In the genomic region with DNA sequence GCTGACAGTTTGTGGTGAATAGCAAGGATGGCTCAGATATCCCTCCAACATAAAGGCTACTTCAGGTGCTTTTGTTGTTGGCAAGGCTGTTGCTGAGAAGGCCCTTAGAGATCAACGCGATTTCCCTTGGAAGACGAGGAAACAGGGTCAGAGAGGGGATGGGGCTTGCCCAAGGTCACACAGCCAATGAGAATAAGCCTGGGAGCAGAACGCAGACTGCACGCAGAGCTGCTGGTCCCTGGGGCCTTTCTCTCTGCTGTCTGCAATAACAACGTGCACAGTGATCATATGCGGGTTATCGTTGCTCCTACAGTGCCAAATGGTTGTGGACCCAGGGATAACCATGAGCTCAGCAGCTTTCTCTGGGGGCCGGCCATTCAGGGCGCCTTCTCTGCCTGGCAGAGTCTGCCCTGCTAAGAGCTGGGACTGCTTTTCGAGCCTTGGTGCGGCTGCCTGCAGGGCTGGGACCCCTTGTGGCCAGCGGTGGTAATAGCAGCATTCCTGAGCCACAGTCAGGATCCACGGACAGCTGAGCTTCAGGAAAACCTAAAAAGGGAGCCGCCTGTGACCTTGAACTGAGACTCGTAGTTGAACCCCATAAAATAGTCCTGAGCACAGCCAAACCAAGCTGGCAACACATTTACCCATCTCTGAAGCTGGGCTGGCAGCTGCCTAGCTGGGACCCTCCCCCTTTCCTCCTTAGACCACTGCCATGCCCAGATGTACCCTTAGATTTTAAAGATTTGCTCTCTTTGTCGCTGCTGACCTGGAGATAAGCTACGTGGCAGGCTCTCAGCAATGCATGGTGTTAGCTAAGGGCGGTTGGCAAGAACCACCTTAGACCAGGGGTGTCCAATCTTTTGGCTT, we compare ENCODE assay signal across 8 cellular contexts. TPM values are rescaled to one million over a fixed set of nuclear protein-coding genes. Genes with fewer than 3 reads are reported as not detected.
DNase-seq lines count a peak whose midpoint lies in the region; ATAC-seq, FAIRE-seq and TF ChIP-seq lines count a peak whose summit lies in the region.

No MANE protein-coding gene starts in this region.

- no peaks in the 10 kb centered on the region for H4K20me1 ChIP-seq in endothelial cell of umbilical vein (replicated peaks; ENCODE audit: control insufficient read depth, extremely low read depth, insufficient read depth, low read length)

- in situ Hi-C loops in GM13976 (cut with MboI; ENCODE audit: low sequenced_read_pairs, unreplicated experiment), result loop anchor here (5.0 kb wide), 1 partner anchor 42 kb away; the partner anchor contains the start of gene HTR6

- no peak overlapping the region for H3K18ac ChIP-seq in mesendoderm (ENCODE audit: low read length)

- dilution Hi-C loops in endothelial cell of umbilical vein (cut with MboI; ENCODE audit: extremely low pct_ligation_motif_present, low sequenced_read_pairs), result no loop called here

- H2AK5ac ChIP-seq in mesendoderm (ENCODE audit: low read length), result no peak overlapping the region

- no peak overlapping the region for H3K56ac ChIP-seq in mesendoderm (ENCODE audit: low read length)

- ATAC-seq in HG03175 (IDR thresholded peaks at IDR 0.05; ENCODE audit: unreplicated experiment), result no peak

- no peak overlapping the region for H2BK15ac ChIP-seq in mesendoderm (replicated peaks; ENCODE audit: low read depth)

- no TSS peak for BruUV-seq in endothelial cell of umbilical vein (replicated peaks; lab: Mats Ljungman, UMichigan)

- H3K9ac ChIP-seq in endothelial cell of umbilical vein (replicated peaks; ENCODE audit: extremely low read depth, insufficient read depth, low read length), result no peak overlapping the region
- no peak overlapping the region for H3K9ac ChIP-seq in mesendoderm (ENCODE audit: low read length)

- no peaks in the 10 kb centered on the region for H3K27me3 ChIP-seq in endothelial cell of umbilical vein (ENCODE audit: control insufficient read depth in 2 of 2, insufficient read depth in 2 of 2, low read length in 2 of 2)
- H3K27me3 ChIP-seq in mesendoderm (ENCODE audit: insufficient read depth, low read length, poor library complexity), result no peaks in the 10 kb centered on the region

- no peak overlapping the region for H3K4ac ChIP-seq in mesendoderm (ENCODE audit: low read depth, low read length)

- no peak for TF ChIP-seq POLR2A in endothelial cell of umbilical vein (IDR thresholded peaks at IDR 0.05; ENCODE audit: low read depth, low read length)

- peak; percentile 28 for DNase-seq in AG09309 (ENCODE audit: low read depth)
- peak; percentile 77 for DNase-seq in GM13976 (ENCODE audit: low spot score)
- peak; percentile 64 for DNase-seq in NCI-H345 (lab: John Stamatoyannopoulos, UW)
- DNase-seq in activated CD8-positive, alpha-beta memory T cell treated with anti-CD3 and anti-CD28 coated beads for 1 hour (ENCODE audit: extremely low read depth in 1 of 2, low read depth in 1 of 2), result peak; percentile 10 to 44
- DNase-seq in endothelial cell of umbilical vein (ENCODE audit: low read depth, low spot score), result peak; percentile 71
- peak; percentile 85 for DNase-seq in mesendoderm
- DNase-seq in stimulated activated CD8-positive, alpha-beta memory T cell treated with anti-CD3 and anti-CD28 coated beads, Interleukin-4, amount 100 ng/mL, for 1 hour (ENCODE audit: low read depth in 2 of 2, low spot score in 1 of 2), result peak; percentile 5 to 35

- H3K79me2 ChIP-seq in endothelial cell of umbilical vein (ENCODE audit: control insufficient read depth, insufficient read depth, low read length), result no peaks in the 10 kb centered on the region
- no peaks in the 10 kb centered on the region for H3K79me2 ChIP-seq in mesendoderm (ENCODE audit: control insufficient read depth, insufficient read depth, low read length)

- no CpG with 5 or more reads among the region's 19 CpGs for WGBS in mesendoderm (ENCODE audit: extremely low coverage, insufficient coverage, low lambda C conversion rate)

- intact Hi-C loops in endothelial cell of umbilical vein (cut with micrococcal nuclease), result loop anchor here (1.0 kb wide), 1 partner anchor 43 kb away; no protein-coding TSS in a partner anchor

- H3K4me1 ChIP-seq in endothelial cell of umbilical vein (ENCODE audit: control insufficient read depth, extremely low read depth, insufficient read depth, low read length), result no peaks in the 10 kb centered on the region
- H3K4me1 ChIP-seq in mesendoderm (ENCODE audit: control insufficient read depth, low read depth, low read length), result no peaks in the 10 kb centered on the region

- TF ChIP-seq CTCF in AG09309 (IDR thresholded peaks at IDR 0.05; ENCODE audit: control insufficient read depth, insufficient read depth, low read depth, low read length, missing control alignments) (peak; percentile 96), GM13976 (IDR thresholded peaks at IDR 0.05; ENCODE audit: borderline replicate concordance, control extremely low read depth, extremely low read depth, insufficient read depth, missing control alignments) (peak; percentile 89), endothelial cell of umbilical vein (IDR thresholded peaks at IDR 0.05; ENCODE audit: extremely low read depth in 1 of 2, insufficient read depth in 1 of 2, low read depth in 1 of 2, low read length in 2 of 2) (peak; percentile 92 to 96)

- POLR2A ChIA-PET in endothelial cell of umbilical vein (lab: Charles Lee), result interaction anchor here (0.6 kb wide), 1 partner anchor 345 kb away, joined by 5 read pairs; no protein-coding TSS in a partner anchor

- no peak overlapping the region for H3K23ac ChIP-seq in mesendoderm (ENCODE audit: low read length)

- H3K9me3 ChIP-seq in endothelial cell of umbilical vein (replicated peaks; ENCODE audit: control insufficient read depth, insufficient read depth, low read length), result no peaks in the 10 kb centered on the region

- H4K8ac ChIP-seq in mesendoderm (ENCODE audit: low read depth, low read length), result no peak overlapping the region

- no peak overlapping the region for H2AFZ ChIP-seq in endothelial cell of umbilical vein (ENCODE audit: low read depth, low read length)

- no peak overlapping the region for H2BK5ac ChIP-seq in mesendoderm (ENCODE audit: low read length)

- peak; percentile 91 for FAIRE-seq in endothelial cell of umbilical vein (lab: Jason Lieb, UNC)

- no peaks in the 10 kb centered on the region for H3K79me1 ChIP-seq in mesendoderm (ENCODE audit: low read length)

- H4K5ac ChIP-seq in mesendoderm (ENCODE audit: low read length), result no peak overlapping the region

- H3K4me3 ChIP-seq in AG09309 (ENCODE audit: control insufficient read depth, low read depth, low read length), result no peak overlapping the region
- no peak overlapping the region for H3K4me3 ChIP-seq in endothelial cell of umbilical vein (replicated peaks in 1 of 3; ENCODE audit: insufficient read depth in 1 of 3, low read depth in 1 of 3, low read length in 3 of 3)
- H3K4me3 ChIP-seq in mesendoderm (ENCODE audit: low read length), result no peak overlapping the region

- H3K9me1 ChIP-seq in endothelial cell of umbilical vein (replicated peaks; ENCODE audit: control insufficient read depth, extremely low read depth, insufficient read depth, low read length), result no peaks in the 10 kb centered on the region

- H3K4me2 ChIP-seq in endothelial cell of umbilical vein (ENCODE audit: insufficient read depth, low read length) (no peak overlapping the region), mesendoderm (ENCODE audit: low read length) (no peak overlapping the region)

- H3K27ac ChIP-seq in endothelial cell of umbilical vein (ENCODE audit: insufficient read depth, low read depth, low read length) (no peak overlapping the region), mesendoderm (ENCODE audit: low read depth, low read length) (no peak overlapping the region)

- CTCF ChIA-PET in endothelial cell of umbilical vein (lab: Charles Lee), result interaction anchor here (0.7 to 8.6 kb wide), 24 partner anchors 8 to 491 kb away, joined by 3 to 200 read pairs (median 4); partner anchors contain the start of genes HTR6 and OTUD3

- H3K36me3 ChIP-seq in endothelial cell of umbilical vein (ENCODE audit: control insufficient read depth in 2 of 2, extremely low read depth in 1 of 2, insufficient read depth in 2 of 2, low read length in 2 of 2) (no peaks in the 10 kb centered on the region), mesendoderm (ENCODE audit: control insufficient read depth, insufficient read depth, low read length) (no peaks in the 10 kb centered on the region)

- no peak overlapping the region for H2BK120ac ChIP-seq in mesendoderm (ENCODE audit: low read depth, low read length)

TF ChIP-seq in endothelial cell of umbilical vein, 7 proteins besides CTCF, POLR2A, EP300 and RAD21:
- no peak for TF ChIP-seq FOS (IDR thresholded peaks at IDR 0.05; ENCODE audit: borderline replicate concordance, insufficient read depth, low read length)
- TF ChIP-seq JUN (IDR thresholded peaks at IDR 0.05; ENCODE audit: borderline replicate concordance, insufficient read depth, insufficient read length, low read depth), result no peak
- TF ChIP-seq EZH2 (IDR thresholded peaks at IDR 0.05; ENCODE audit: borderline replicate concordance, low read depth, low read length, severe bottlenecking), result no peak
- TF ChIP-seq POLR2AphosphoS5 (IDR thresholded peaks at IDR 0.05; ENCODE audit: insufficient read depth, low read depth, low read length), result no peak
- TF ChIP-seq GATA2 (IDR thresholded peaks at IDR 0.05; ENCODE audit: insufficient read depth, insufficient read length, low read depth, low read length), result no peak
- no peak for TF ChIP-seq MYC (IDR thresholded peaks at IDR 0.05; ENCODE audit: low read depth, low read length)
- TF ChIP-seq MAX (IDR thresholded peaks at IDR 0.05; ENCODE audit: insufficient read depth, insufficient read length), result no peak

RNA-seq across cellular contexts. Expression of gene HTR6, which starts 39.8 kb away (rescaled TPM):
- not detected in 2 replicates for total RNA-seq in endothelial cell of umbilical vein
- not detected in 2 replicates for polyA plus RNA-seq in endothelial cell of umbilical vein
- not detected in 2 replicates for polyA plus RNA-seq in endothelial cell of umbilical vein (2011; cell fraction: cytosol; rRNA removed)
- not detected in 2 replicates for polyA plus RNA-seq in endothelial cell of umbilical vein (2011; cell fraction: nucleus; rRNA removed)
- not detected in 2 replicates for polyA plus RNA-seq in endothelial cell of umbilical vein (2012)
- not detected in 2 replicates for polyA minus RNA-seq in endothelial cell of umbilical vein
- not detected for polyA minus RNA-seq in endothelial cell of umbilical vein (2011; cell fraction: cytosol; rRNA and poly(A)+ RNA removed)
- polyA minus RNA-seq in endothelial cell of umbilical vein (2011; cell fraction: nucleus; rRNA and poly(A)+ RNA removed), result not detected in 2 replicates
- polyA plus RNA-seq in mesendoderm (2013, experiment 1 of 2), result 0.04 TPM
- 0.03 TPM for polyA plus RNA-seq in mesendoderm (2013, experiment 2 of 2)

Comparison
In these comparisons a context has a peak if more than half of its experiments do, and no peak if none do; other contexts are left out.
1. DNase-seq: peak in every context shown above with its lines; median percentile 85 in mesendoderm; 77 in GM13976; 71 in endothelial cell of umbilical vein; 64 in NCI-H345; 28 in AG09309; 27 in activated CD8-positive, alpha-beta memory T cell treated with anti-CD3 and anti-CD28 coated beads for 1 hour; 20 in stimulated activated CD8-positive, alpha-beta memory T cell treated with anti-CD3 and anti-CD28 coated beads, Interleukin-4, amount 100 ng/mL, for 1 hour.